ENCODE assay signal across 17 cellular contexts in genomic region chr4:76315267-76315918, GRCh38. TPM values are rescaled to one million over a fixed set of nuclear protein-coding genes. Genes with fewer than 3 reads are reported as not detected.
A peak's percentile ranks its signal among the peaks of the same experiment; 100 is the strongest.
DNase-seq lines count a peak whose midpoint lies in the region; ATAC-seq, FAIRE-seq and TF ChIP-seq lines count a peak whose summit lies in the region.
"Had no signal": no experiment of that assay in that cellular context is flagged by ENCODE, and none has a peak within 500 bp of the region (broad histone marks: within the 10 kb centered on the region; RNA-seq: fewer than 3 reads in every experiment).

No MANE protein-coding gene starts in this region.

- H3K27me3 ChIP-seq in left ventricle myocardium inferior (ENCODE audit: low read depth) (no peaks in the 10 kb centered on the region), bronchial epithelial cell (ENCODE audit: control insufficient read depth, insufficient read depth, low read length) (no peaks in the 10 kb centered on the region)
- H3K27me3 ChIP-seq: BLaER1 treated with 17β-estradiol and CSF1 and Interleukin-3, amounts not matched to agents 10 nM and 100 nM had no signal

- H3K36me3 ChIP-seq in left ventricle myocardium inferior (peaks cover 2% of the 10 kb centered on the region), bronchial epithelial cell (ENCODE audit: control insufficient read depth, insufficient read depth, low read length) (no peaks in the 10 kb centered on the region)

- DNase-seq in Right ventricle myocardium superior (no peak), left ventricle myocardium inferior (no peak), bronchial epithelial cell (ENCODE audit: low read depth) (no peak), left lobe of liver (ENCODE audit: low spot score) (no peak), 8988T (no peak)
- DNase-seq in activated naive CD8-positive, alpha-beta T cell treated with anti-CD3 and anti-CD28 coated beads for 36 hours = no peak
- DNase-seq: Calu3; CD8-positive, alpha-beta T cell; DMS79 treated with DMSO at 0.1 percent for 48 hours; GF-D8; GOT3; H7; HFFc6 had no signal

- FAIRE-seq in bronchial epithelial cell (lab: Jason Lieb, UNC) = peak; percentile 40

- no peak overlapping the region for H3K4me3 Mint-ChIP-seq in activated naive CD8-positive, alpha-beta T cell treated with anti-CD3 and anti-CD28 coated beads for 36 hours
- H3K4me3 Mint-ChIP-seq: B cell; CD8-positive, alpha-beta T cell; HFFc6 had no signal

- H3K27me3 Mint-ChIP-seq in activated naive CD8-positive, alpha-beta T cell treated with anti-CD3 and anti-CD28 coated beads for 36 hours = peaks cover 11% of the 10 kb centered on the region

- H3K9me3 ChIP-seq in left ventricle myocardium inferior (replicated peaks) = peaks cover 25% of the 10 kb centered on the region

- TF ChIP-seq CTCF in left ventricle myocardium inferior (IDR thresholded peaks at IDR 0.05; ENCODE audit: borderline replicate concordance) (no peak), bronchial epithelial cell (IDR thresholded peaks at IDR 0.05; ENCODE audit: insufficient read depth, low read length, severe bottlenecking) (no peak)

- no peak overlapping the region for H3K27ac Mint-ChIP-seq in activated naive CD8-positive, alpha-beta T cell treated with anti-CD3 and anti-CD28 coated beads for 36 hours
- H3K27ac Mint-ChIP-seq: B cell; CD8-positive, alpha-beta T cell; HFFc6 had no signal

- peaks cover 22% of the 10 kb centered on the region for H3K4me1 ChIP-seq in left ventricle myocardium inferior

- H3K4me3 ChIP-seq in left ventricle myocardium inferior (no peak overlapping the region), bronchial epithelial cell (ENCODE audit: low read depth, low read length) (no peak overlapping the region)
- H3K4me3 ChIP-seq: BLaER1 treated with 17β-estradiol and CSF1 and Interleukin-3, amounts not matched to agents 10 nM and 100 nM had no signal

- peak; percentile 47 for ATAC-seq in Right ventricle myocardium superior (ENCODE audit: poor library complexity)
- peak; percentile 33 for ATAC-seq in left lobe of liver
- no peak for ATAC-seq in HG02798 (IDR thresholded peaks at IDR 0.05; ENCODE audit: poor library complexity, unreplicated experiment)
- ATAC-seq: CD8-positive, alpha-beta T cell; HCT116 had no signal

- peaks cover 5% of the 10 kb centered on the region for H3K36me3 Mint-ChIP-seq in activated naive CD8-positive, alpha-beta T cell treated with anti-CD3 and anti-CD28 coated beads for 36 hours

- intact Hi-C loops in Right ventricle myocardium superior (cut with DNase I) (no loop called here), left ventricle myocardium inferior (cut with micrococcal nuclease) (no loop called here)

- peaks cover 21% of the 10 kb centered on the region for H3K9me3 Mint-ChIP-seq in activated naive CD8-positive, alpha-beta T cell treated with anti-CD3 and anti-CD28 coated beads for 36 hours

- H3K4me1 Mint-ChIP-seq in activated naive CD8-positive, alpha-beta T cell treated with anti-CD3 and anti-CD28 coated beads for 36 hours = no peaks in the 10 kb centered on the region
- H3K4me1 Mint-ChIP-seq: B cell had no signal

- no peak overlapping the region for H3K27ac ChIP-seq in left ventricle myocardium inferior (replicated peaks)
- H3K27ac ChIP-seq: BLaER1 treated with 17β-estradiol and CSF1 and Interleukin-3, amounts not matched to agents 10 nM and 100 nM had no signal

RNA-seq across cellular contexts. Expression of gene STBD1, which starts 8.9 kb away (rescaled TPM):
- total RNA-seq in Right ventricle myocardium superior = 27.2 TPM
- 24.3 TPM for total RNA-seq in left ventricle myocardium inferior
- 9.5 and 10.0 TPM in 2 replicates for total RNA-seq in bronchial epithelial cell
- 18.3 TPM for total RNA-seq in left lobe of liver
- total RNA-seq in activated naive CD8-positive, alpha-beta T cell treated with anti-CD3 and anti-CD28 coated beads for 36 hours = under 1 TPM in 1 of 2 experiments, not detected in 1; 0.20 TPM
- total RNA-seq: B cell; CD8-positive, alpha-beta T cell had no signal
